2 cellular contexts compared by ENCODE assay signal in genomic region chr6:111774346-111774703, GRCh38.
TF ChIP-seq lines count a peak whose summit lies in the region.

No MANE protein-coding gene starts in this region.

TF ChIP-seq in GM23338, 12 proteins besides CTCF, POLR2A, EP300 and RAD21:
- no peak for TF ChIP-seq ZNF331 (CRISPR knock-in tag; IDR thresholded peaks at IDR 0.05; ENCODE audit: low read depth)
- TF ChIP-seq EZH2phosphoT487 (IDR thresholded peaks at IDR 0.05; ENCODE audit: unreplicated experiment): no peak

TF ChIP-seq in K562, 482 proteins besides CTCF, POLR2A, EP300 and RAD21:
- TF ChIP-seq, protein P1, sequence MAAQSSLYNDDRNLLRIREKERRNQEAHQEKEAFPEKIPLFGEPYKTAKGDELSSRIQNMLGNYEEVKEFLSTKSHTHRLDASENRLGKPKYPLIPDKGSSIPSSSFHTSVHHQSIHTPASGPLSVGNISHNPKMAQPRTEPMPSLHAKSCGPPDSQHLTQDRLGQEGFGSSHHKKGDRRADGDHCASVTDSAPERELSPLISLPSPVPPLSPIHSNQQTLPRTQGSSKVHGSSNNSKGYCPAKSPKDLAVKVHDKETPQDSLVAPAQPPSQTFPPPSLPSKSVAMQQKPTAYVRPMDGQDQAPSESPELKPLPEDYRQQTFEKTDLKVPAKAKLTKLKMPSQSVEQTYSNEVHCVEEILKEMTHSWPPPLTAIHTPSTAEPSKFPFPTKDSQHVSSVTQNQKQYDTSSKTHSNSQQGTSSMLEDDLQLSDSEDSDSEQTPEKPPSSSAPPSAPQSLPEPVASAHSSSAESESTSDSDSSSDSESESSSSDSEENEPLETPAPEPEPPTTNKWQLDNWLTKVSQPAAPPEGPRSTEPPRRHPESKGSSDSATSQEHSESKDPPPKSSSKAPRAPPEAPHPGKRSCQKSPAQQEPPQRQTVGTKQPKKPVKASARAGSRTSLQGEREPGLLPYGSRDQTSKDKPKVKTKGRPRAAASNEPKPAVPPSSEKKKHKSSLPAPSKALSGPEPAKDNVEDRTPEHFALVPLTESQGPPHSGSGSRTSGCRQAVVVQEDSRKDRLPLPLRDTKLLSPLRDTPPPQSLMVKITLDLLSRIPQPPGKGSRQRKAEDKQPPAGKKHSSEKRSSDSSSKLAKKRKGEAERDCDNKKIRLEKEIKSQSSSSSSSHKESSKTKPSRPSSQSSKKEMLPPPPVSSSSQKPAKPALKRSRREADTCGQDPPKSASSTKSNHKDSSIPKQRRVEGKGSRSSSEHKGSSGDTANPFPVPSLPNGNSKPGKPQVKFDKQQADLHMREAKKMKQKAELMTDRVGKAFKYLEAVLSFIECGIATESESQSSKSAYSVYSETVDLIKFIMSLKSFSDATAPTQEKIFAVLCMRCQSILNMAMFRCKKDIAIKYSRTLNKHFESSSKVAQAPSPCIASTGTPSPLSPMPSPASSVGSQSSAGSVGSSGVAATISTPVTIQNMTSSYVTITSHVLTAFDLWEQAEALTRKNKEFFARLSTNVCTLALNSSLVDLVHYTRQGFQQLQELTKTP (IDR thresholded peaks at IDR 0.05; ENCODE audit: low read depth in 1 of 2, partially characterized antibody in 2 of 2): no peak
- TF ChIP-seq ZBTB40 (IDR thresholded peaks at IDR 0.05): no peak
- no peak for TF ChIP-seq ZBTB40 (CRISPR knock-in tag; IDR thresholded peaks at IDR 0.05)
- no peak for TF ChIP-seq RFX1 (IDR thresholded peaks at IDR 0.05)
- TF ChIP-seq ZNF668 (CRISPR knock-in tag; IDR thresholded peaks at IDR 0.05): no peak
- TF ChIP-seq EHMT2 (IDR thresholded peaks at IDR 0.05): no peak
- no peak for TF ChIP-seq ZNF140 (CRISPR knock-in tag; IDR thresholded peaks at IDR 0.05)
- TF ChIP-seq NFIC (IDR thresholded peaks at IDR 0.05): no peak
- no peak for TF ChIP-seq ELK3 (CRISPR knock-in tag; IDR thresholded peaks at IDR 0.05)
- TF ChIP-seq, protein P2, sequence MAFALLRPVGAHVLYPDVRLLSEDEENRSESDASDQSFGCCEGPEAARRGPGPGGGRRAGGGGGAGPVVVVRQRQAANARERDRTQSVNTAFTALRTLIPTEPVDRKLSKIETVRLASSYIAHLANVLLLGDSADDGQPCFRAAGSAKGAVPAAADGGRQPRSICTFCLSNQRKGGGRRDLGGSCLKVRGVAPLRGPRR (CRISPR knock-in tag; IDR thresholded peaks at IDR 0.05): no peak
- no peak for TF ChIP-seq SP1 (CRISPR knock-in tag; IDR thresholded peaks at IDR 0.05)
- TF ChIP-seq YBX1 (IDR thresholded peaks at IDR 0.05): no peak
- no peak for TF ChIP-seq USF1 (CRISPR knock-in tag; IDR thresholded peaks at IDR 0.05)
- TF ChIP-seq, protein P3, sequence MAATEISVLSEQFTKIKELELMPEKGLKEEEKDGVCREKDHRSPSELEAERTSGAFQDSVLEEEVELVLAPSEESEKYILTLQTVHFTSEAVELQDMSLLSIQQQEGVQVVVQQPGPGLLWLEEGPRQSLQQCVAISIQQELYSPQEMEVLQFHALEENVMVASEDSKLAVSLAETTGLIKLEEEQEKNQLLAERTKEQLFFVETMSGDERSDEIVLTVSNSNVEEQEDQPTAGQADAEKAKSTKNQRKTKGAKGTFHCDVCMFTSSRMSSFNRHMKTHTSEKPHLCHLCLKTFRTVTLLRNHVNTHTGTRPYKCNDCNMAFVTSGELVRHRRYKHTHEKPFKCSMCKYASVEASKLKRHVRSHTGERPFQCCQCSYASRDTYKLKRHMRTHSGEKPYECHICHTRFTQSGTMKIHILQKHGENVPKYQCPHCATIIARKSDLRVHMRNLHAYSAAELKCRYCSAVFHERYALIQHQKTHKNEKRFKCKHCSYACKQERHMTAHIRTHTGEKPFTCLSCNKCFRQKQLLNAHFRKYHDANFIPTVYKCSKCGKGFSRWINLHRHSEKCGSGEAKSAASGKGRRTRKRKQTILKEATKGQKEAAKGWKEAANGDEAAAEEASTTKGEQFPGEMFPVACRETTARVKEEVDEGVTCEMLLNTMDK (IDR thresholded peaks at IDR 0.05; ENCODE audit: borderline replicate concordance, insufficient read depth, low read depth, low read length, poor library complexity, severe bottlenecking): no peak
- TF ChIP-seq POLR2AphosphoS5 (IDR thresholded peaks at IDR 0.05; ENCODE audit: control insufficient read depth, insufficient read depth, low read depth, low read length): no peak
- no peak for TF ChIP-seq ZNF347 (CRISPR knock-in tag; IDR thresholded peaks at IDR 0.05; ENCODE audit: low read depth)
- TF ChIP-seq ADNP (tag; IDR thresholded peaks at IDR 0.05): no peak
TF ChIP-seq in K562: peak in this region for 0.
